12 cellular contexts compared by ENCODE assay signal in the genomic region with DNA sequence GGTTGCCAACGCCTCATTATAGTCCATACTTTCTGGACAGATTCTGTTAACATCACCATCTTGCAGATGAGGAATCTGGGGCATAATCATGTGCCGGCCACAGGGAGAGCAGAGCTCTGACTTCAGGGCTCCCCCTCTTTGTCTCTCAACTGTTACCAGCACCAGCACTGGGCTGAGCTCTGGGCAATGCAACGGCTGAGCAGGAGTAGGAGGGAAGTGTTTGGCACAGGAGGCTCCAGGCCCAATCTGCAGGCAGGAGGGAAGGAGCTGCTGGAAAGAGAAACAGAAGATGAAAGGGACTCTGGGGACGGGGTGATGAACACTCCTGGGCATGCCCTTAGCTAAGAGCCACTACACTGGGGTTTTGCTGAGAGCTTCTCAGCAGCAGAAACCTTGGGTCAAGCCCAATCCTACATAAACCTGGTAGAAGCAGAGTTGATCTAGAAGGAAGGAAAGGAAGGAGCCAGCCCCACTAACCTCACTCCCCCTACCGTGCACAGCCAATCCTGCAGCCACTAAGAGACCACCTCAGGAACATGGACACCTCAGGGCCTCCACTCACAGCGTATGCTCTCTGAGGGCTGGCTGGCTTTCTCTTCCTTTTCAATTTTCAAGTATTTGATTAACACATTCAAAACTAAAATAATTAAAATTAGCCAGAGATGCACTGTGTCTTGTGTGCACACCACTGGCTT.
DNase-seq lines count a peak whose midpoint lies in the region; ATAC-seq and TF ChIP-seq lines count a peak whose summit lies in the region.
"Had no signal": no experiment of that assay in that cellular context is flagged by ENCODE, and none has a peak within 500 bp of the region (broad histone marks: within the 10 kb centered on the region; RNA-seq: fewer than 3 reads in every experiment).

No MANE protein-coding gene starts in this region.

- H3K9me3 ChIP-seq in left ventricle myocardium inferior (replicated peaks), result no peaks in the 10 kb centered on the region
- H3K9me3 ChIP-seq: ovary had no signal

- peak; percentile 27 for TF ChIP-seq CTCF in left ventricle myocardium inferior (IDR thresholded peaks at IDR 0.05; ENCODE audit: borderline replicate concordance)
- peak; percentile 15 for TF ChIP-seq CTCF in epithelial cell of proximal tubule (conservative IDR thresholded peaks at IDR 0.05; ENCODE audit: low read depth, low read length)
- peak; percentile 62 for TF ChIP-seq CTCF in type B pancreatic cell (conservative IDR thresholded peaks at IDR 0.05)

- H3K36me3 ChIP-seq in left ventricle myocardium inferior, result no peaks in the 10 kb centered on the region
- H3K36me3 ChIP-seq: ovary had no signal

- no peak for DNase-seq in left ventricle myocardium inferior
- no peak for DNase-seq in left cardiac atrium
- DNase-seq in OCI-M1 (lab: John Stamatoyannopoulos, UW), result peak; percentile 7
- DNase-seq in epithelial cell of proximal tubule (ENCODE audit: low read depth), result no peak
- DNase-seq in type B pancreatic cell (ENCODE audit: extremely low spot score, unreplicated experiment), result no peak
- DNase-seq in activated T-helper 1 cell treated with anti-CD3 and anti-CD28 coated beads, Interleukin-12 subunit alpha, Interleukin-12 subunit beta, Interleukin-2, Interleukin-4 antibody, amounts not matched to agents 30 ng/mL and 10 ng/mL and 1 ng/mL, durations not matched to agents 14 hours and 24 hours and 36 hours (ENCODE audit: low spot score), result no peak
- no peak for DNase-seq in T1000 (lab: John Stamatoyannopoulos, UW)
- no peak for DNase-seq in 8988T
- DNase-seq: ovary had no signal

- peaks cover 33% of the 10 kb centered on the region for H3K4me1 ChIP-seq in left ventricle myocardium inferior

- H3K9me3 Mint-ChIP-seq in type B pancreatic cell, result no peaks in the 10 kb centered on the region
- H3K9me3 Mint-ChIP-seq in activated T-helper 1 cell treated with anti-CD3 and anti-CD28 coated beads, Interleukin-12 subunit alpha, Interleukin-12 subunit beta, Interleukin-2, Interleukin-4 antibody, amounts not matched to agents 30 ng/mL and 10 ng/mL and 1 ng/mL, durations not matched to agents 14 hours and 24 hours and 36 hours, result no peaks in the 10 kb centered on the region
- H3K9me3 Mint-ChIP-seq: CD4-positive, alpha-beta T cell had no signal

- H3K4me1 Mint-ChIP-seq in type B pancreatic cell (ENCODE audit: unreplicated experiment), result peaks cover 46% of the 10 kb centered on the region
- H3K4me1 Mint-ChIP-seq in activated T-helper 1 cell treated with anti-CD3 and anti-CD28 coated beads, Interleukin-12 subunit alpha, Interleukin-12 subunit beta, Interleukin-2, Interleukin-4 antibody, amounts not matched to agents 30 ng/mL and 10 ng/mL and 1 ng/mL, durations not matched to agents 14 hours and 24 hours and 36 hours (ENCODE audit: low read depth), result peaks cover 33% of the 10 kb centered on the region

- no peak overlapping the region for H3K27ac Mint-ChIP-seq in type B pancreatic cell
- no peak overlapping the region for H3K27ac Mint-ChIP-seq in activated T-helper 1 cell treated with anti-CD3 and anti-CD28 coated beads, Interleukin-12 subunit alpha, Interleukin-12 subunit beta, Interleukin-2, Interleukin-4 antibody, amounts not matched to agents 30 ng/mL and 10 ng/mL and 1 ng/mL, durations not matched to agents 14 hours and 24 hours and 36 hours
- H3K27ac Mint-ChIP-seq: CD4-positive, alpha-beta T cell had no signal

- no peaks in the 10 kb centered on the region for H3K36me3 Mint-ChIP-seq in type B pancreatic cell
- no peaks in the 10 kb centered on the region for H3K36me3 Mint-ChIP-seq in activated T-helper 1 cell treated with anti-CD3 and anti-CD28 coated beads, Interleukin-12 subunit alpha, Interleukin-12 subunit beta, Interleukin-2, Interleukin-4 antibody, amounts not matched to agents 30 ng/mL and 10 ng/mL and 1 ng/mL, durations not matched to agents 14 hours and 24 hours and 36 hours (ENCODE audit: low read depth)

- H3K4me3 Mint-ChIP-seq in type B pancreatic cell, result no peak overlapping the region
- no peak overlapping the region for H3K4me3 Mint-ChIP-seq in activated T-helper 1 cell treated with anti-CD3 and anti-CD28 coated beads, Interleukin-12 subunit alpha, Interleukin-12 subunit beta, Interleukin-2, Interleukin-4 antibody, amounts not matched to agents 30 ng/mL and 10 ng/mL and 1 ng/mL, durations not matched to agents 14 hours and 24 hours and 36 hours
- H3K4me3 Mint-ChIP-seq: CD4-positive, alpha-beta T cell had no signal

- intact Hi-C loops in left ventricle myocardium inferior (cut with micrococcal nuclease) (no loop called here), left cardiac atrium (cut with DNase I) (loop anchor here (5.0 kb wide), 2 partner anchors 130 to 185 kb away; partner anchors contain the start of gene ARHGEF3 (in 1 of the 2))
- intact Hi-C loops in activated T-helper 1 cell treated with anti-CD3 and anti-CD28 coated beads, Interleukin-12 subunit alpha, Interleukin-12 subunit beta, Interleukin-2, Interleukin-4 antibody, amounts not matched to agents 30 ng/mL and 10 ng/mL and 1 ng/mL, durations not matched to agents 14 hours and 24 hours and 36 hours (cut with micrococcal nuclease), result no loop called here

- no peak overlapping the region for H3K4me3 ChIP-seq in left ventricle myocardium inferior
- no peak overlapping the region for H3K4me3 ChIP-seq in epithelial cell of proximal tubule (ENCODE audit: low read depth, low read length)
- H3K4me3 ChIP-seq: coronary artery, ovary had no signal

- H3K27me3 Mint-ChIP-seq in type B pancreatic cell, result peaks cover 8% of the 10 kb centered on the region
- peaks cover 14% of the 10 kb centered on the region for H3K27me3 Mint-ChIP-seq in activated T-helper 1 cell treated with anti-CD3 and anti-CD28 coated beads, Interleukin-12 subunit alpha, Interleukin-12 subunit beta, Interleukin-2, Interleukin-4 antibody, amounts not matched to agents 30 ng/mL and 10 ng/mL and 1 ng/mL, durations not matched to agents 14 hours and 24 hours and 36 hours (ENCODE audit: insufficient read depth)

- no peak for ATAC-seq in left cardiac atrium

- no peaks in the 10 kb centered on the region for H3K27me3 ChIP-seq in left ventricle myocardium inferior (ENCODE audit: low read depth)
- H3K27me3 ChIP-seq: ovary had no signal

- peak overlapping the region; percentile 25 for H3K27ac ChIP-seq in left ventricle myocardium inferior (replicated peaks)
- H3K27ac ChIP-seq: coronary artery, RWPE1 had no signal

Comparison
In these comparisons a context has a peak if more than half of its experiments do, and no peak if none do; other contexts are left out.
1. intact Hi-C loops: an anchor here in left cardiac atrium (5.0 kb wide); none called in left ventricle myocardium inferior and activated T-helper 1 cell treated with anti-CD3 and anti-CD28 coated beads, Interleukin-12 subunit alpha, Interleukin-12 subunit beta, Interleukin-2, Interleukin-4 antibody, amounts not matched to agents 30 ng/mL and 10 ng/mL and 1 ng/mL, durations not matched to agents 14 hours and 24 hours and 36 hours.